ENCODE assay signal across 11 cellular contexts in the genomic region with DNA sequence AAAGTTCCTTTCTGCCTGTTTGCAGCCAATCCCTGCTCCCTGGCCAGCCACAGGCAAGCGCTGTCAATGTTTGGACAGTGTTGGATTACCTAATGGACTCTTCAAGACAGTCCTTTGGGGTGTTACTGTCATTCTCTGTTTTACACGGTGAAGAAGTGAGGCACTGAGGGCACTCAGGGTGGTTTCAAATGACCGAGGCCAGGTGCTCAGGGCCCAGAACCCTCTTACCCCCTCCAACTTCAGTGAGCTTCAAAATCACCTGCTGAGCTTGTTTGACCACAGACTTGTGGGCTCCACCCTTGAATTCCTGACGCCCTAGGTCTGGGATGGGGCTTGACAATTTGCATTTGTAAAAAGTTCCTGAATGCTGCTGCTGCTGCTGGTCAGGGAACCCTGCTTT.
A peak's percentile ranks its signal among the peaks of the same experiment; 100 is the strongest.
DNase-seq lines count a peak whose midpoint lies in the region; ATAC-seq, FAIRE-seq and TF ChIP-seq lines count a peak whose summit lies in the region.
"Had no signal": no experiment of that assay in that cellular context is flagged by ENCODE, and none has a peak within 500 bp of the region (broad histone marks: within the 10 kb centered on the region; RNA-seq: fewer than 3 reads in every experiment).

No MANE protein-coding gene starts in this region.

- no peak for TF ChIP-seq POLR2A in HepG2 (IDR thresholded peaks at IDR 0.05; ENCODE audit: insufficient read depth in 1 of 2, low read depth in 2 of 2, low read length in 2 of 2)

- BruUV-seq in HepG2 (replicated peaks; lab: Mats Ljungman, UMichigan): no TSS peak

- in situ Hi-C loops in HepG2 (cut with HindIII; ENCODE audit: extremely low pct_ligation_motif_present, low pct_unique_long_range_greater_than_20kb): no loop called here

- no peaks in the 10 kb centered on the region for H3K27me3 ChIP-seq in SJCRH30
- no peaks in the 10 kb centered on the region for H3K27me3 ChIP-seq in HepG2 (ENCODE audit: control insufficient read depth in 1 of 2, insufficient read depth in 2 of 2, low read length in 2 of 2)

- H4K20me1 ChIP-seq in HepG2 (ENCODE audit: insufficient read depth, low read length): no peaks in the 10 kb centered on the region

- no peaks in the 10 kb centered on the region for H3K79me2 ChIP-seq in HepG2 (ENCODE audit: insufficient read depth, low read length)

- no peak overlapping the region for H3K9ac ChIP-seq in HepG2 (ENCODE audit: insufficient read depth, low read depth, low read length)

- TF ChIP-seq EP300 in HepG2 (IDR thresholded peaks at IDR 0.05; ENCODE audit: low read depth in 2 of 2, low read length in 2 of 2): no peak
- no peak for TF ChIP-seq EP300 in HepG2 (CRISPR knock-in tag; IDR thresholded peaks at IDR 0.05; ENCODE audit: borderline replicate concordance)

- 60% methylated on average over 4 of the region's 4 CpGs for WGBS in HepG2 (ENCODE audit: low lambda C conversion rate)

- H3K27ac ChIP-seq in SJCRH30 (peak overlapping the region; percentile 26), HepG2 (ENCODE audit: extremely low read length, insufficient read depth, low read length) (no peak overlapping the region)

- H3K36me3 ChIP-seq in SJCRH30 (no peaks in the 10 kb centered on the region), HepG2 (replicated peaks in 1 of 2; ENCODE audit: control insufficient read depth in 1 of 2, insufficient read depth in 2 of 2, low read length in 2 of 2) (no peaks in the 10 kb centered on the region; a peak in 2 of 5 replicates)

- ATAC-seq in HepG2 (peak; percentile 57), GM21529 (IDR thresholded peaks at IDR 0.05; ENCODE audit: unreplicated experiment) (no peak), GM21576 (IDR thresholded peaks at IDR 0.05; ENCODE audit: unreplicated experiment) (no peak)

- DNase-seq in DMS153 (lab: John Stamatoyannopoulos, UW) (peak; percentile 94), NCI-H1417 treated with DMSO at 0.1 percent for 48 hours (lab: John Stamatoyannopoulos, UW) (peak; percentile 79), SJCRH30 (peak; percentile 52 to 68), HepG2 (ENCODE audit: low spot score) (no peak), epidermal melanocyte (ENCODE audit: insufficient read length, low spot score) (no peak), head of caudate nucleus (no peak)
- DNase-seq: stimulated activated CD8-positive, alpha-beta memory T cell treated with anti-CD3 and anti-CD28 coated beads, Interleukin-4, amount 100 ng/mL, for 48 hours had no signal

- no peak overlapping the region for H3K4me2 ChIP-seq in HepG2 (ENCODE audit: low read depth, low read length)
- H3K4me2 ChIP-seq: smooth muscle cell had no signal

- POLR2A ChIA-PET in HepG2 (lab: Yijun Ruan, JAX): no interaction called here

- H3K4me3 ChIP-seq in SJCRH30 (no peak overlapping the region), HepG2 (replicated peaks in 1 of 3; ENCODE audit: insufficient read depth in 1 of 3, low read depth in 2 of 3, low read length in 3 of 3) (no peak overlapping the region)
- H3K4me3 ChIP-seq: smooth muscle cell had no signal

- CTCF ChIA-PET in HepG2 (lab: Yijun Ruan, JAX; ENCODE audit: low intra/inter-chr PET ratio, low total read pairs): no interaction called here

- peaks cover 27% of the 10 kb centered on the region; the same call in 1 of the 2 replicates for H3K4me1 ChIP-seq in SJCRH30
- peaks cover 16% of the 10 kb centered on the region for H3K4me1 ChIP-seq in HepG2 (ENCODE audit: insufficient read depth, low read length)

- no peak overlapping the region for H2AFZ ChIP-seq in HepG2 (ENCODE audit: low read length)

- intact Hi-C loops in HepG2 (cut with micrococcal nuclease; ENCODE audit: unreplicated experiment): no loop called here
- intact Hi-C loops in head of caudate nucleus (cut with DNase I): no loop called here

- no peak for TF ChIP-seq CTCF in HepG2 (CRISPR knock-in tag; IDR thresholded peaks at IDR 0.05)

- H3K9me3 ChIP-seq in SJCRH30 (replicated peaks): no peaks in the 10 kb centered on the region
- no peaks in the 10 kb centered on the region for H3K9me3 ChIP-seq in HepG2 (ENCODE audit: low read length)

- no peak for FAIRE-seq in HepG2 (lab: Jason Lieb, UNC)
- FAIRE-seq: bronchial epithelial cell had no signal

- no peak for TF ChIP-seq RAD21 in HepG2 (CRISPR knock-in tag; IDR thresholded peaks at IDR 0.05)

TF ChIP-seq in HepG2, 621 proteins besides CTCF, POLR2A, EP300 and RAD21:
- TF ChIP-seq, protein P1, sequence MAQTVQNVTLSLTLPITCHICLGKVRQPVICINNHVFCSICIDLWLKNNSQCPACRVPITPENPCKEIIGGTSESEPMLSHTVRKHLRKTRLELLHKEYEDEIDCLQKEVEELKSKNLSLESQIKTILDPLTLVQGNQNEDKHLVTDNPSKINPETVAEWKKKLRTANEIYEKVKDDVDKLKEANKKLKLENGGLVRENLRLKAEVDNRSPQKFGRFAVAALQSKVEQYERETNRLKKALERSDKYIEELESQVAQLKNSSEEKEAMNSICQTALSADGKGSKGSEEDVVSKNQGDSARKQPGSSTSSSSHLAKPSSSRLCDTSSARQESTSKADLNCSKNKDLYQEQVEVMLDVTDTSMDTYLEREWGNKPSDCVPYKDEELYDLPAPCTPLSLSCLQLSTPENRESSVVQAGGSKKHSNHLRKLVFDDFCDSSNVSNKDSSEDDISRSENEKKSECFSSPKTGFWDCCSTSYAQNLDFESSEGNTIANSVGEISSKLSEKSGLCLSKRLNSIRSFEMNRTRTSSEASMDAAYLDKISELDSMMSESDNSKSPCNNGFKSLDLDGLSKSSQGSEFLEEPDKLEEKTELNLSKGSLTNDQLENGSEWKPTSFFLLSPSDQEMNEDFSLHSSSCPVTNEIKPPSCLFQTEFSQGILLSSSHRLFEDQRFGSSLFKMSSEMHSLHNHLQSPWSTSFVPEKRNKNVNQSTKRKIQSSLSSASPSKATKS (CRISPR knock-in tag; IDR thresholded peaks at IDR 0.05): no peak
- peak; percentile 63; the same call in 1 of the 2 replicates for TF ChIP-seq SIX1 (CRISPR knock-in tag; IDR thresholded peaks at IDR 0.05; ENCODE audit: borderline replicate concordance)
- TF ChIP-seq ZNF879 (CRISPR knock-in tag; IDR thresholded peaks at IDR 0.05): no peak
- TF ChIP-seq, protein P2, sequence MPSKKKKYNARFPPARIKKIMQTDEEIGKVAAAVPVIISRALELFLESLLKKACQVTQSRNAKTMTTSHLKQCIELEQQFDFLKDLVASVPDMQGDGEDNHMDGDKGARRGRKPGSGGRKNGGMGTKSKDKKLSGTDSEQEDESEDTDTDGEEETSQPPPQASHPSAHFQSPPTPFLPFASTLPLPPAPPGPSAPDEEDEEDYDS (CRISPR knock-in tag; IDR thresholded peaks at IDR 0.05): no peak

Comparison
In these comparisons a context has a peak if more than half of its experiments do, and no peak if none do; other contexts are left out.
1. DNase-seq: peak in DMS153 (single experiment), NCI-H1417 treated with DMSO at 0.1 percent for 48 hours (single experiment) and SJCRH30 (2 of 2); none in HepG2 (single experiment), epidermal melanocyte (single experiment) and head of caudate nucleus (0 of 42).